ENCODE assay signal across 11 cellular contexts in the genomic region with DNA sequence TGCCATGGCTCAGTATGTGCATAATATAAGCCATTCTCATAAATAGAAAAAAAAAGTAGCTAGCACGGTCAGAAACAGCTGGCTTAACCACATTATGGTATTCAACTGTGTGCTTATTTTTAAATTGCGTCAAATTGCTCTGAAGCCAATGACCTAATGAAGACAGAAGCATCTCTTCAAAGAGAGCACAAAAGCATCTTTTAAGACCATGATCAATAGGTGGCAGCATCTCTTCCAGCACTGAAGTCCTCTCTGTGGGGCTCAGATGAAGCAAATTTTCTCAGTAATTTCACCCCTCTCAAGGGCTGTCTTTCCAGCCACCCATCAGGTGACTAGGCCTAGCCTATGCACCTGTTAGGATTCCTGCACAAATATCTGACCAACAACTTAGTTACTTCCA.
DNase-seq lines count a peak whose midpoint lies in the region; ATAC-seq and TF ChIP-seq lines count a peak whose summit lies in the region.
"Had no signal": no experiment of that assay in that cellular context is flagged by ENCODE, and none has a peak within 500 bp of the region (broad histone marks: within the 10 kb centered on the region; RNA-seq: fewer than 3 reads in every experiment).

No MANE protein-coding gene starts in this region.

- H3K4me1 Mint-ChIP-seq in HFFc6 (ENCODE audit: low read depth) = peaks cover 12% of the 10 kb centered on the region
- H3K4me1 Mint-ChIP-seq in effector memory CD8-positive, alpha-beta T cell (ENCODE audit: low read depth in 2 of 2) = no peaks in the 10 kb centered on the region

- ATAC-seq in effector memory CD8-positive, alpha-beta T cell (replicated peaks) = no peak
- ATAC-seq: stimulated activated naive CD8-positive, alpha-beta T cell treated with anti-CD3 and anti-CD28 coated beads, Interleukin-15, Interleukin-2, amounts not matched to agents 100 U/mL and 50 U/mL, for 24 hours had no signal

- H3K27ac Mint-ChIP-seq in HFFc6 = peak overlapping the region; percentile 47; the same call in 1 of the 2 replicates
- no peak overlapping the region for H3K27ac Mint-ChIP-seq in effector memory CD8-positive, alpha-beta T cell
- H3K27ac Mint-ChIP-seq: T-helper 1 cell treated with Interleukin-12 subunit alpha and Interleukin-12 subunit beta and Interleukin-4 antibody, amounts not matched to agents 30 μg/mL and 1 μg/mL, for 36 hours had no signal

- peak; percentile 42 for DNase-seq in Ammon's horn (ENCODE audit: low spot score)
- peak; percentile 18 for DNase-seq in HFFc6
- peak; percentile 65 for DNase-seq in astrocyte of the spinal cord (ENCODE audit: low read depth, low spot score)
- peak; percentile 39 for DNase-seq in left kidney (ENCODE audit: low read depth, low spot score)
- DNase-seq in NCI-H1930 (lab: John Stamatoyannopoulos, UW) = no peak
- DNase-seq in activated gamma-delta T cell (lab: John Stamatoyannopoulos, UW) = no peak
- DNase-seq in effector memory CD8-positive, alpha-beta T cell = no peak
- no peak for DNase-seq in NOMO-1 (lab: John Stamatoyannopoulos, UW; ENCODE audit: unreplicated experiment in 2 of 2)
- DNase-seq: cortex of kidney; stimulated activated naive CD8-positive, alpha-beta T cell treated with anti-CD3 and anti-CD28 coated beads, Interleukin-15, Interleukin-2, amounts not matched to agents 100 U/mL and 50 U/mL, for 24 hours had no signal

- H3K27me3 Mint-ChIP-seq in HFFc6 (ENCODE audit: insufficient read depth) = no peaks in the 10 kb centered on the region; the same call in 1 of the 2 replicates
- H3K27me3 Mint-ChIP-seq in effector memory CD8-positive, alpha-beta T cell = peaks cover 24 to 30% of the 10 kb centered on the region in 2 donors

- H3K36me3 Mint-ChIP-seq in HFFc6 (ENCODE audit: low read depth) = peaks cover 4% of the 10 kb centered on the region; the same call in 1 of the 2 replicates
- H3K36me3 Mint-ChIP-seq in effector memory CD8-positive, alpha-beta T cell (ENCODE audit: insufficient read depth) = no peaks in the 10 kb centered on the region

- H3K4me3 Mint-ChIP-seq in HFFc6 = peak overlapping the region; percentile 31; the same call in 1 of the 2 replicates
- H3K4me3 Mint-ChIP-seq in effector memory CD8-positive, alpha-beta T cell = no peak overlapping the region
- H3K4me3 Mint-ChIP-seq: T-helper 1 cell treated with Interleukin-12 subunit alpha and Interleukin-12 subunit beta and Interleukin-4 antibody, amounts not matched to agents 30 μg/mL and 1 μg/mL, for 36 hours had no signal

- H3K4me3 ChIP-seq in astrocyte of the spinal cord (ENCODE audit: low read depth, low read length) = no peak overlapping the region

- peak; percentile 75 for TF ChIP-seq CTCF in HFFc6 (IDR thresholded peaks at IDR 0.05)
- peak; percentile 66 for TF ChIP-seq CTCF in astrocyte of the spinal cord (IDR thresholded peaks at IDR 0.05; ENCODE audit: low read depth, low read length)

- in situ Hi-C loops in astrocyte of the spinal cord (cut with HindIII; ENCODE audit: low sequenced_read_pairs) = no loop called here

- no peaks in the 10 kb centered on the region for H3K9me3 Mint-ChIP-seq in HFFc6
- H3K9me3 Mint-ChIP-seq in effector memory CD8-positive, alpha-beta T cell = peaks cover 0 to 5% of the 10 kb centered on the region in 2 donors
- H3K9me3 Mint-ChIP-seq: T-helper 1 cell treated with Interleukin-12 subunit alpha and Interleukin-12 subunit beta and Interleukin-4 antibody, amounts not matched to agents 30 μg/mL and 1 μg/mL, for 36 hours had no signal

Comparison
In these comparisons a context has a peak if more than half of its experiments do, and no peak if none do; other contexts are left out.
1. DNase-seq: peak in Ammon's horn (single experiment), HFFc6 (single experiment), astrocyte of the spinal cord (single experiment) and left kidney (single experiment); none in NCI-H1930 (0 of 2), activated gamma-delta T cell (single experiment), effector memory CD8-positive, alpha-beta T cell (0 of 3) and NOMO-1 (0 of 2).